In the genomic region with DNA sequence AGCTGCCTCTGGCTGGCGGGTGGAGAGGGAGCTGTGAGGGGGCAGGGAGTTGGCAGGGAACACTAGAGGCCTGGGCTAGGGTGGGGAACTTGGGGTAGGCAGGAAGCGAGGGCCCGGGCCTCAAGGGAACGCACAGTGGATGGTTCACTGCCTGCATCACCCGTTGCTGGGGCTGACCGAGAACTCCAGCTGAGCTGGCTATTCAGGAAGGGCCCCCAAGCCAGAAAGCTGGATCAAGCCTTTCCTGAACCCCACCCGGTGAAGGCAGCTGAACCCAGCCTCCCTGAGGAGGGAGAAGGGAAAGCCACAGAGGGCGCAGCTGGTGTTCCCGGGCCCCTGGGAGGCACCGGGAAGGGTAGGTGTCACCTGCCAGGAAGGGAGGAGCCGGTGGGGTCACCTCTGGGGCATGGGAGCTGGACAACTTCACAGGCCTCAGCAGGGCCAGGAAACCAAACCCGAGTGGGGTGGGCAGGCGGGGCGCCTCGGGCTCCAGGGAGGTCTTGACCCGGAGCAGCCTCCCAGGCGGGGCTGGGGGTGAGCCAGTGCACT, we compare ENCODE assay signal across 18 cellular contexts. TPM values are rescaled to one million over a fixed set of nuclear protein-coding genes. Genes with fewer than 3 reads are reported as not detected.
DNase-seq lines count a peak whose midpoint lies in the region; ATAC-seq and TF ChIP-seq lines count a peak whose summit lies in the region.
"Had no signal": no experiment of that assay in that cellular context is flagged by ENCODE, and none has a peak within 500 bp of the region (broad histone marks: within the 10 kb centered on the region; RNA-seq: fewer than 3 reads in every experiment).

No MANE protein-coding gene starts in this region.

- intact Hi-C loops in OCI-LY7 (cut with micrococcal nuclease; ENCODE audit: unreplicated experiment) (no loop called here), heart left ventricle (cut with DNase I) (no loop called here)

- 35 to 60% (median 46%) methylated on average over 17 of the region's 17 CpGs for WGBS in heart left ventricle, 4 donors

- no peak overlapping the region for H3K4me3 Mint-ChIP-seq in osteocyte (ENCODE audit: unreplicated experiment)
- H3K4me3 Mint-ChIP-seq: natural killer cell treated with Interleukin-12 subunit alpha and Interleukin-12 subunit beta and Interleukin-15 and Interleukin-18, amount 100 ng/mL, for 72 hours; T-helper 1 cell treated with Interleukin-12 subunit alpha and Interleukin-12 subunit beta and Interleukin-4 antibody, amounts not matched to agents 30 μg/mL and 1 μg/mL, for 36 hours had no signal

- no peaks in the 10 kb centered on the region for H3K9me3 ChIP-seq in BLaER1 treated with 17β-estradiol and CSF1 and Interleukin-3, amounts not matched to agents 10 nM and 100 nM (replicated peaks in 1 of 11)
- no peaks in the 10 kb centered on the region for H3K9me3 ChIP-seq in OCI-LY7 (ENCODE audit: low read length)
- no peaks in the 10 kb centered on the region for H3K9me3 ChIP-seq in heart left ventricle

- H3K36me3 ChIP-seq in BLaER1 treated with 17β-estradiol and CSF1 and Interleukin-3, amounts not matched to agents 10 nM and 100 nM = peaks cover 0 to 9% (median 6%) of the 10 kb centered on the region in 11 experiments; a peak in 6 of 22 replicates
- H3K36me3 ChIP-seq in OCI-LY7 (ENCODE audit: insufficient read depth, low read length) (no peaks in the 10 kb centered on the region), heart left ventricle (peaks cover 0 to 5% (median 0%) of the 10 kb centered on the region in 9 donors)

- no peaks in the 10 kb centered on the region for H3K27me3 Mint-ChIP-seq in osteocyte (ENCODE audit: unreplicated experiment)

- H3K4me1 Mint-ChIP-seq in osteocyte (ENCODE audit: unreplicated experiment) = peaks cover 36% of the 10 kb centered on the region

- H3K36me3 Mint-ChIP-seq in osteocyte (ENCODE audit: unreplicated experiment) = peaks cover 7% of the 10 kb centered on the region
- H3K36me3 Mint-ChIP-seq: natural killer cell treated with Interleukin-12 subunit alpha and Interleukin-12 subunit beta and Interleukin-15 and Interleukin-18, amount 100 ng/mL, for 72 hours had no signal

- H3K27ac ChIP-seq in BLaER1 treated with 17β-estradiol and CSF1 and Interleukin-3, amounts not matched to agents 10 nM and 100 nM = peak overlapping the region in 9 of 11 experiments; percentile 49 to 87 (median 77); a peak in 19 of 22 replicates
- H3K27ac ChIP-seq in OCI-LY7 (ENCODE audit: low read depth, low read length, poor library complexity, severe bottlenecking) (peak overlapping the region; percentile 38), heart left ventricle (peak overlapping the region in 9 of 12 donors; percentile 13 to 64 (median 34))

- peak overlapping the region; percentile 56 to 99 (median 92) for H3K4me2 ChIP-seq in BLaER1 treated with 17β-estradiol and CSF1 and Interleukin-3, amounts not matched to agents 10 nM and 100 nM
- H3K4me2 ChIP-seq in OCI-LY7 (ENCODE audit: low read length) = peak overlapping the region; percentile 52

- POLR2A ChIA-PET in OCI-LY7 (lab: Charles Lee) = no interaction called here

- H3K79me2 ChIP-seq in OCI-LY7 (ENCODE audit: insufficient read depth, low read depth, low read length) = no peaks in the 10 kb centered on the region

- no TSS peak for BruUV-seq in OCI-LY7 (replicated peaks; lab: Mats Ljungman, UMichigan)

- TF ChIP-seq CTCF in OCI-LY7 (conservative IDR thresholded peaks at IDR 0.05; ENCODE audit: low read length) (no peak), heart left ventricle (IDR thresholded peaks at IDR 0.05) (no peak), osteocyte (IDR thresholded peaks at IDR 0.05) (no peak)

- TF ChIP-seq POLR2A in heart left ventricle (IDR thresholded peaks at IDR 0.05) = no peak

- peak overlapping the region; percentile 62 for H3K27ac Mint-ChIP-seq in osteocyte (ENCODE audit: unreplicated experiment)
- H3K27ac Mint-ChIP-seq: natural killer cell treated with Interleukin-12 subunit alpha and Interleukin-12 subunit beta and Interleukin-15 and Interleukin-18, amount 100 ng/mL, for 72 hours; T-helper 1 cell treated with Interleukin-12 subunit alpha and Interleukin-12 subunit beta and Interleukin-4 antibody, amounts not matched to agents 30 μg/mL and 1 μg/mL, for 36 hours had no signal

- H3K4me1 ChIP-seq in BLaER1 treated with 17β-estradiol and CSF1 and Interleukin-3, amounts not matched to agents 10 nM and 100 nM = peaks cover 49 to 95% (median 89%) of the 10 kb centered on the region in 10 experiments
- peaks cover 26% of the 10 kb centered on the region for H3K4me1 ChIP-seq in OCI-LY7 (ENCODE audit: insufficient read depth, low read length, poor library complexity, severe bottlenecking)
- peaks cover 0 to 47% (median 32%) of the 10 kb centered on the region in 12 donors for H3K4me1 ChIP-seq in heart left ventricle

- peak; percentile 71 for DNase-seq in OCI-LY7 (ENCODE audit: low spot score)
- peak in 4 of 5 donors; percentile 46 to 68 (median 58) for DNase-seq in heart left ventricle
- no peak for DNase-seq in osteocyte (ENCODE audit: extremely low spot score, unreplicated experiment)
- DNase-seq: activated gamma-delta T cell treated with Interleukin-2 at 50 U/mL for 16 hours; COR-L47; mammary epithelial cell; NCI-H1694; NCI-H446; SHP77; stimulated activated CD4-positive, alpha-beta T cell treated with anti-CD3 and anti-CD28 coated beads, Interleukin-4, amount 100 ng/mL, for 1 hour had no signal

- peaks cover 0 to 77% (median 17%) of the 10 kb centered on the region in 11 experiments; a peak in 16 of 22 replicates for H4K20me1 ChIP-seq in BLaER1 treated with 17β-estradiol and CSF1 and Interleukin-3, amounts not matched to agents 10 nM and 100 nM
- no peaks in the 10 kb centered on the region for H4K20me1 ChIP-seq in OCI-LY7 (ENCODE audit: insufficient read depth, low read length)

- peaks cover 0 to 24% (median 0%) of the 10 kb centered on the region in 11 experiments; a peak in 3 of 22 replicates for H3K27me3 ChIP-seq in BLaER1 treated with 17β-estradiol and CSF1 and Interleukin-3, amounts not matched to agents 10 nM and 100 nM
- peaks cover 0 to 20% (median 10%) of the 10 kb centered on the region in 9 donors for H3K27me3 ChIP-seq in heart left ventricle

- no peak overlapping the region for H2AFZ ChIP-seq in OCI-LY7 (ENCODE audit: low read length)

- H3K9ac ChIP-seq in BLaER1 treated with 17β-estradiol and CSF1 and Interleukin-3, amounts not matched to agents 10 nM and 100 nM = peak overlapping the region in 9 of 11 experiments; percentile 42 to 76 (median 71); a peak in 19 of 22 replicates

- ATAC-seq in heart left ventricle (peak; percentile 11 to 64 (median 52)), GM21528 (IDR thresholded peaks at IDR 0.05; ENCODE audit: low FRiP score, unreplicated experiment) (no peak), HG03196 (IDR thresholded peaks at IDR 0.05; ENCODE audit: unreplicated experiment) (no peak), HG02870 (IDR thresholded peaks at IDR 0.05; ENCODE audit: unreplicated experiment) (no peak), HG02938 (IDR thresholded peaks at IDR 0.05; ENCODE audit: unreplicated experiment) (no peak)
- ATAC-seq: natural killer cell treated with Interleukin-12 subunit alpha and Interleukin-12 subunit beta and Interleukin-15 and Interleukin-18, amount 100 ng/mL, for 72 hours had no signal

- CTCF ChIA-PET in OCI-LY7 (lab: Charles Lee; ENCODE audit: unreplicated experiment) = no interaction called here

- H3K9me3 Mint-ChIP-seq in osteocyte (ENCODE audit: unreplicated experiment) = no peaks in the 10 kb centered on the region
- H3K9me3 Mint-ChIP-seq: natural killer cell treated with Interleukin-12 subunit alpha and Interleukin-12 subunit beta and Interleukin-15 and Interleukin-18, amount 100 ng/mL, for 72 hours; T-helper 1 cell treated with Interleukin-12 subunit alpha and Interleukin-12 subunit beta and Interleukin-4 antibody, amounts not matched to agents 30 μg/mL and 1 μg/mL, for 36 hours had no signal

- no peaks in the 10 kb centered on the region for H3K9me2 ChIP-seq in OCI-LY7 (ENCODE audit: insufficient read depth, low read length)

- peak overlapping the region in 8 of 10 experiments; percentile 28 to 61 (median 46); a peak in 13 of 20 replicates for H3K4me3 ChIP-seq in BLaER1 treated with 17β-estradiol and CSF1 and Interleukin-3, amounts not matched to agents 10 nM and 100 nM
- H3K4me3 ChIP-seq in OCI-LY7 (ENCODE audit: low read depth, low read length, poor library complexity, severe bottlenecking) (peak overlapping the region; percentile 3), heart left ventricle (no peak overlapping the region)

RNA-seq across cellular contexts. Expression of gene PALM, which starts 13.9 kb away (rescaled TPM):
- total RNA-seq in OCI-LY7 (2014; rRNA removed; shearing (Covaris generic)) = 1.4 TPM in 1 of 2 replicates, not detected in the other
- total RNA-seq in OCI-LY7 (2022) = 0.42 and 1.2 TPM in 2 replicates
- 10 to 100 TPM; 13.5 to 42.3 (median 23.3) TPM for total RNA-seq in heart left ventricle
- polyA plus RNA-seq in heart left ventricle = 10 to 100 TPM; 15.7 to 23.8 TPM
- 236 and 251 TPM in 2 replicates for total RNA-seq in osteocyte
- total RNA-seq: natural killer cell treated with Interleukin-12 subunit alpha and Interleukin-12 subunit beta and Interleukin-15 and Interleukin-18, amount 100 ng/mL, for 72 hours had no signal
- polyA plus RNA-seq: mammary epithelial cell had no signal

RNA-seq across cellular contexts. Expression of gene PRSS57, which starts 27.4 kb away (rescaled TPM):
- not detected in 2 replicates for total RNA-seq in OCI-LY7 (2014; rRNA removed; shearing (Covaris generic))
- total RNA-seq in OCI-LY7 (2022) (not detected in 2 replicates), heart left ventricle (not detected), osteocyte (not detected in 2 replicates)
- not detected for polyA plus RNA-seq in heart left ventricle
- total RNA-seq: mammary epithelial cell, urinary bladder had no signal
- polyA plus RNA-seq: mammary epithelial cell, urinary bladder had no signal

RNA-seq across cellular contexts. Expression of gene MISP, which starts 28.3 kb away (rescaled TPM):
- not detected in 2 replicates for total RNA-seq in OCI-LY7 (2014; rRNA removed; shearing (Covaris generic))
- total RNA-seq in OCI-LY7 (2022) (0.23 TPM in 1 of 2 replicates, not detected in the other), heart left ventricle (1 to 10 TPM in 1 of 9 donors, not detected in 8; 1.1 TPM), osteocyte (1.1 and 1.3 TPM in 2 replicates)
- under 1 TPM in 1 of 2 donors, not detected in 1; 0.06 TPM for polyA plus RNA-seq in heart left ventricle
- total RNA-seq: natural killer cell treated with Interleukin-12 subunit alpha and Interleukin-12 subunit beta and Interleukin-15 and Interleukin-18, amount 100 ng/mL, for 72 hours had no signal

RNA-seq across cellular contexts. Expression of gene FSTL3, which starts 46.4 kb away (rescaled TPM):
- total RNA-seq in OCI-LY7 (2014; rRNA removed; shearing (Covaris generic)) = 3.4 and 5.7 TPM in 2 replicates
- total RNA-seq in OCI-LY7 (2022) (6.5 and 7.3 TPM in 2 replicates), heart left ventricle (100 to 1,000 TPM in 4 of 9 donors, 10 to 100 TPM in 5; 41.7 to 347 (median 99.9) TPM), osteocyte (109 and 111 TPM in 2 replicates)
- polyA plus RNA-seq in heart left ventricle = 100 to 1,000 TPM; 131 to 376 TPM

RNA-seq across cellular contexts. Expression of gene RNF126, which starts 59.6 kb away (rescaled TPM):
- total RNA-seq in OCI-LY7 (2014; rRNA removed; shearing (Covaris generic)) = 85.8 and 98.6 TPM in 2 replicates
- total RNA-seq in OCI-LY7 (2022) (104 and 106 TPM in 2 replicates), heart left ventricle (100 to 1,000 TPM in 1 of 9 donors, 10 to 100 TPM in 8; 21.6 to 105 (median 29.4) TPM), osteocyte (37.3 and 40.8 TPM in 2 replicates)
- 10 to 100 TPM; 23.5 to 45.2 TPM for polyA plus RNA-seq in heart left ventricle

Comparison
In these comparisons a context has a peak if more than half of its experiments do, and no peak if none do; other contexts are left out.
1. H3K4me3 ChIP-seq: peak in BLaER1 treated with 17β-estradiol and CSF1 and Interleukin-3, amounts not matched to agents 10 nM and 100 nM (8 of 10) and OCI-LY7 (single experiment); none in heart left ventricle (0 of 12).
2. ATAC-seq: peak in heart left ventricle (4 of 4); none in GM21528 (single experiment), HG03196 (single experiment), HG02870 (single experiment) and HG02938 (single experiment).
3. RNA of gene PALM, which starts 13.9 kb away (total RNA-seq): 236 to 251 TPM in osteocyte and 13.5 to 42.3 TPM in heart left ventricle; 0.42 to 1.4 TPM in OCI-LY7; every median in the first group is over 4 times any median in the second.
4. Peak in every context shown above with its lines, with median percentiles within 50 percentile points of each other: H3K27ac ChIP-seq.